Comparison of ENCODE assay signal across 21 cellular contexts in genomic region chr1:154337253-154337894, GRCh38. TPM values are rescaled to one million over a fixed set of nuclear protein-coding genes. Genes with fewer than 3 reads are reported as not detected.
DNase-seq lines count a peak whose midpoint lies in the region; ATAC-seq lines count a peak whose summit lies in the region.
"Had no signal": no experiment of that assay in that cellular context is flagged by ENCODE, and none has a peak within 500 bp of the region (broad histone marks: within the 10 kb centered on the region; RNA-seq: fewer than 3 reads in every experiment).

No MANE protein-coding gene starts in this region.

- H3K4me1 Mint-ChIP-seq in activated T-cell treated with anti-CD3 and anti-CD28 coated beads, Interleukin-2, amount 50 U/mL, for 72 hours (ENCODE audit: low read depth), result peaks cover 61% of the 10 kb centered on the region
- peaks cover 60% of the 10 kb centered on the region for H3K4me1 Mint-ChIP-seq in T-helper 2 cell treated with Interferon-gamma antibody and Interleukin-4, amounts not matched to agents 5 μg/mL and 100 μg/mL, for 36 hours (ENCODE audit: low read depth)
- H3K4me1 Mint-ChIP-seq in central memory CD8-positive, alpha-beta T cell, result peaks cover 66% of the 10 kb centered on the region

- no peak for ATAC-seq in activated T-cell treated with anti-CD3 and anti-CD28 coated beads, Interleukin-2, amount 50 U/mL, for 72 hours (replicated peaks in 1 of 2)
- ATAC-seq in central memory CD8-positive, alpha-beta T cell (replicated peaks; ENCODE audit: extremely low read depth, poor library complexity, severe bottlenecking), result peak; percentile 47
- no peak for ATAC-seq in HG02588 (IDR thresholded peaks at IDR 0.05; ENCODE audit: unreplicated experiment)
- ATAC-seq in GM21717 (IDR thresholded peaks at IDR 0.05; ENCODE audit: unreplicated experiment), result no peak
- ATAC-seq in GM19023 (IDR thresholded peaks at IDR 0.05; ENCODE audit: unreplicated experiment), result no peak
- ATAC-seq: Right ventricle myocardium inferior had no signal

- H3K9ac ChIP-seq in stomach smooth muscle (ENCODE audit: low read length in 2 of 2), result peak overlapping the region in 1 of 2 donors; percentile 14

- no peak overlapping the region for H3K4me3 ChIP-seq in stomach smooth muscle (ENCODE audit: low read length in 2 of 2)
- H3K4me3 ChIP-seq: colonic mucosa had no signal

- peak overlapping the region; percentile 11 for H3K27ac ChIP-seq in stomach smooth muscle (ENCODE audit: low read length)
- H3K27ac ChIP-seq: colonic mucosa, neutrophil had no signal

- peak overlapping the region; percentile 75 for H3K27ac Mint-ChIP-seq in activated T-cell treated with anti-CD3 and anti-CD28 coated beads, Interleukin-2, amount 50 U/mL, for 72 hours
- peak overlapping the region; percentile 82 for H3K27ac Mint-ChIP-seq in T-helper 2 cell treated with Interferon-gamma antibody and Interleukin-4, amounts not matched to agents 5 μg/mL and 100 μg/mL, for 36 hours
- H3K27ac Mint-ChIP-seq in central memory CD8-positive, alpha-beta T cell (ENCODE audit: low read depth), result peak overlapping the region; percentile 94

- H3K36me3 ChIP-seq in stomach smooth muscle (ENCODE audit: control insufficient read depth in 2 of 2, insufficient read depth in 2 of 2, low read length in 2 of 2), result peaks cover 61% of the 10 kb centered on the region in 2 donors
- H3K36me3 ChIP-seq: colonic mucosa, neutrophil had no signal

- H3K27me3 Mint-ChIP-seq in activated T-cell treated with anti-CD3 and anti-CD28 coated beads, Interleukin-2, amount 50 U/mL, for 72 hours (ENCODE audit: low read depth), result no peaks in the 10 kb centered on the region
- no peaks in the 10 kb centered on the region for H3K27me3 Mint-ChIP-seq in T-helper 2 cell treated with Interferon-gamma antibody and Interleukin-4, amounts not matched to agents 5 μg/mL and 100 μg/mL, for 36 hours (ENCODE audit: low read depth)
- H3K27me3 Mint-ChIP-seq in central memory CD8-positive, alpha-beta T cell, result no peaks in the 10 kb centered on the region

- peaks cover 13 to 18% of the 10 kb centered on the region in 2 donors for H3K36me3 Mint-ChIP-seq in activated T-cell treated with anti-CD3 and anti-CD28 coated beads, Interleukin-2, amount 50 U/mL, for 72 hours (ENCODE audit: insufficient read depth in 2 of 2)
- H3K36me3 Mint-ChIP-seq in T-helper 2 cell treated with Interferon-gamma antibody and Interleukin-4, amounts not matched to agents 5 μg/mL and 100 μg/mL, for 36 hours (ENCODE audit: low read depth), result peaks cover 79% of the 10 kb centered on the region
- peaks cover 55% of the 10 kb centered on the region for H3K36me3 Mint-ChIP-seq in central memory CD8-positive, alpha-beta T cell (ENCODE audit: insufficient read depth)

- H3K9me3 Mint-ChIP-seq in activated T-cell treated with anti-CD3 and anti-CD28 coated beads, Interleukin-2, amount 50 U/mL, for 72 hours, result no peaks in the 10 kb centered on the region
- no peaks in the 10 kb centered on the region for H3K9me3 Mint-ChIP-seq in T-helper 2 cell treated with Interferon-gamma antibody and Interleukin-4, amounts not matched to agents 5 μg/mL and 100 μg/mL, for 36 hours
- no peaks in the 10 kb centered on the region for H3K9me3 Mint-ChIP-seq in central memory CD8-positive, alpha-beta T cell

- DNase-seq in activated T-cell treated with anti-CD3 and anti-CD28 coated beads, Interleukin-2, amount 50 U/mL, for 72 hours, result no peak
- DNase-seq in activated T-cell treated with anti-CD3 and anti-CD28 coated beads for 4 hours, result no peak
- DNase-seq in T-helper 2 cell treated with Interferon-gamma antibody and Interleukin-4, amounts not matched to agents 5 μg/mL and 100 μg/mL, for 36 hours (ENCODE audit: low spot score), result no peak
- DNase-seq in central memory CD8-positive, alpha-beta T cell (ENCODE audit: low spot score in 2 of 2), result no peak
- DNase-seq: colonic mucosa, foreskin melanocyte, NCI-H2029, NCI-H510A had no signal

- peaks cover 14% of the 10 kb centered on the region for H3K4me1 ChIP-seq in stomach smooth muscle (ENCODE audit: control insufficient read depth, insufficient read depth, low read length)
- H3K4me1 ChIP-seq: colonic mucosa had no signal

- peak overlapping the region; percentile 22 to 36 for H3K4me3 Mint-ChIP-seq in activated T-cell treated with anti-CD3 and anti-CD28 coated beads, Interleukin-2, amount 50 U/mL, for 72 hours
- H3K4me3 Mint-ChIP-seq in T-helper 2 cell treated with Interferon-gamma antibody and Interleukin-4, amounts not matched to agents 5 μg/mL and 100 μg/mL, for 36 hours, result peak overlapping the region; percentile 85
- peak overlapping the region; percentile 78 for H3K4me3 Mint-ChIP-seq in central memory CD8-positive, alpha-beta T cell

- no peaks in the 10 kb centered on the region for H3K27me3 ChIP-seq in stomach smooth muscle (ENCODE audit: control insufficient read depth in 1 of 2, insufficient read depth in 2 of 2, low read length in 2 of 2)
- H3K27me3 ChIP-seq: colonic mucosa, neutrophil had no signal

- H3K9me3 ChIP-seq in stomach smooth muscle (ENCODE audit: control insufficient read depth in 2 of 2, low read length in 2 of 2), result no peaks in the 10 kb centered on the region
- H3K9me3 ChIP-seq: colonic mucosa, neutrophil had no signal

RNA-seq across cellular contexts. Expression of gene ATP8B2, which starts 12.0 kb away (rescaled TPM):
- 10 to 100 TPM; 37.4 to 52.6 TPM for total RNA-seq in activated T-cell treated with anti-CD3 and anti-CD28 coated beads, Interleukin-2, amount 50 U/mL, for 72 hours

RNA-seq across cellular contexts. Expression of gene AQP10, which starts 16.5 kb away (rescaled TPM):
- total RNA-seq in activated T-cell treated with anti-CD3 and anti-CD28 coated beads, Interleukin-2, amount 50 U/mL, for 72 hours, result not detected
- total RNA-seq: astrocyte; HT1080; MCF 10A; mesenteric fat pad; renal cortical epithelial cell; Right ventricle myocardium inferior; T-helper 1 cell treated with Interleukin-12 subunit alpha and Interleukin-12 subunit beta and Interleukin-4 antibody, amounts not matched to agents 30 ng/mL and 1 ng/mL, for 36 hours; ureter had no signal

Comparison
In these comparisons a context has a peak if more than half of its experiments do, and no peak if none do; other contexts are left out.
1. H3K4me3 Mint-ChIP-seq: peak in every context shown above with its lines; median percentile 85 in T-helper 2 cell treated with Interferon-gamma antibody and Interleukin-4, amounts not matched to agents 5 μg/mL and 100 μg/mL, for 36 hours; 78 in central memory CD8-positive, alpha-beta T cell; 29 in activated T-cell treated with anti-CD3 and anti-CD28 coated beads, Interleukin-2, amount 50 U/mL, for 72 hours.